8 cellular contexts compared by ENCODE assay signal in the genomic region with DNA sequence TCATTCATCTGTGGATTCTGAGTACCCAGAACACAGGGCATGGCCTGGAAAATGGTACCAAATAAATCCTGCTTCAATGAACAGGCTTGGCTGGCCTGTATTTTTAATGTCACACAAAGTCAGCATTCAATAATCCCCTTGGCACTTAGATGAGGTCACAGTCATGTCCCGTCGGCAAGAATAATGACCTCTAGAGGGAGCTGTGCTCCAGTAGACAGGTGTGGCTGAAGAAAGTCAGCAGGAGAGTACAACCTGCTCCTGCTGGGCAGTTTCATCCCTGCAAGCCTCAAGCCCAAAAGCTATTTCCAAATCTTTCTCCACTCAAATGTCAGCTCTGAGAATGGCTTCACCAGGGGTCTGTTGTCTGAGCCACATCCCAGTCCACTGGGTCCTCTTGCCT.
A peak's percentile ranks its signal among the peaks of the same experiment; 100 is the strongest.
DNase-seq lines count a peak whose midpoint lies in the region; ATAC-seq and TF ChIP-seq lines count a peak whose summit lies in the region.
"Had no signal": no experiment of that assay in that cellular context is flagged by ENCODE, and none has a peak within 500 bp of the region (broad histone marks: within the 10 kb centered on the region; RNA-seq: fewer than 3 reads in every experiment).

No MANE protein-coding gene starts in this region.

- no peaks in the 10 kb centered on the region for H3K4me1 ChIP-seq in MM.1S (ENCODE audit: low read length)
- no peaks in the 10 kb centered on the region for H3K4me1 ChIP-seq in stomach

- H3K27me3 ChIP-seq in MM.1S (replicated peaks; ENCODE audit: insufficient read depth, low read length) (no peaks in the 10 kb centered on the region), stomach (no peaks in the 10 kb centered on the region)

- no peak for TF ChIP-seq EP300 in stomach (IDR thresholded peaks at IDR 0.05)

- no peaks in the 10 kb centered on the region for H3K79me2 ChIP-seq in MM.1S (ENCODE audit: low read length)

- no peaks in the 10 kb centered on the region for H3K36me3 ChIP-seq in MM.1S (replicated peaks; ENCODE audit: insufficient read depth, low read length)
- H3K36me3 ChIP-seq in stomach: no peaks in the 10 kb centered on the region

- H3K9me3 Mint-ChIP-seq in activated T-cell treated with anti-CD3 and anti-CD28 coated beads, Interleukin-2, amount 50 U/mL, for 24 hours: no peaks in the 10 kb centered on the region
- H3K9me3 Mint-ChIP-seq: memory B cell had no signal

- no peaks in the 10 kb centered on the region for H3K4me1 Mint-ChIP-seq in activated T-cell treated with anti-CD3 and anti-CD28 coated beads, Interleukin-2, amount 50 U/mL, for 24 hours (ENCODE audit: low read depth)
- H3K4me1 Mint-ChIP-seq: memory B cell had no signal

- H4K20me1 ChIP-seq in MM.1S (ENCODE audit: insufficient read depth, low read length): no peaks in the 10 kb centered on the region

- no peak overlapping the region for H3K9ac ChIP-seq in MM.1S (ENCODE audit: low read length)

- H3K4me3 Mint-ChIP-seq in activated T-cell treated with anti-CD3 and anti-CD28 coated beads, Interleukin-2, amount 50 U/mL, for 24 hours: no peak overlapping the region
- H3K4me3 Mint-ChIP-seq: memory B cell had no signal

- TF ChIP-seq CTCF in GM12875 (IDR thresholded peaks at IDR 0.05; ENCODE audit: borderline replicate concordance, insufficient read depth, low read depth, low read length): peak; percentile 53; the same call in 1 of the 2 replicates
- peak; percentile 64 for TF ChIP-seq CTCF in MM.1S (IDR thresholded peaks at IDR 0.05; ENCODE audit: low read length)
- peak; percentile 60 for TF ChIP-seq CTCF in epithelial cell of esophagus (IDR thresholded peaks at IDR 0.05; ENCODE audit: insufficient read depth, low read depth, low read length, missing control alignments)
- peak in 4 of 7 experiments; percentile 24 to 62 (median 57) for TF ChIP-seq CTCF in stomach (IDR thresholded peaks at IDR 0.05)

- TF ChIP-seq POLR2A in stomach (IDR thresholded peaks at IDR 0.05): no peak

- ATAC-seq in GM21526 (IDR thresholded peaks at IDR 0.05; ENCODE audit: low FRiP score, unreplicated experiment) (peak; percentile 93), GM19328 (IDR thresholded peaks at IDR 0.05; ENCODE audit: unreplicated experiment) (no peak)

- H3K9me3 ChIP-seq in MM.1S (replicated peaks; ENCODE audit: insufficient read depth, low read length) (no peaks in the 10 kb centered on the region), stomach (no peaks in the 10 kb centered on the region)

- H3K4me3 ChIP-seq in GM12875 (ENCODE audit: low read depth, low read length): no peak overlapping the region
- no peak overlapping the region for H3K4me3 ChIP-seq in MM.1S (ENCODE audit: low read length)
- H3K4me3 ChIP-seq in epithelial cell of esophagus (ENCODE audit: low read length): no peak overlapping the region
- no peak overlapping the region for H3K4me3 ChIP-seq in stomach

- no peaks in the 10 kb centered on the region for H3K9me2 ChIP-seq in MM.1S (replicated peaks; ENCODE audit: insufficient read depth, low read length)

- H3K4me2 ChIP-seq in MM.1S (ENCODE audit: low read depth, low read length): no peak overlapping the region

- intact Hi-C loops in stomach (cut with DNase I; ENCODE audit: low total_unique reads): no loop called here

- no peak overlapping the region for H3K27ac ChIP-seq in MM.1S (ENCODE audit: low read length)
- no peak overlapping the region for H3K27ac ChIP-seq in stomach

- H3K27ac Mint-ChIP-seq in activated T-cell treated with anti-CD3 and anti-CD28 coated beads, Interleukin-2, amount 50 U/mL, for 24 hours: no peak overlapping the region
- H3K27ac Mint-ChIP-seq: memory B cell had no signal

- H3K27me3 Mint-ChIP-seq in activated T-cell treated with anti-CD3 and anti-CD28 coated beads, Interleukin-2, amount 50 U/mL, for 24 hours: peaks cover 33% of the 10 kb centered on the region

- WGBS in stomach, 5 donors: 0 to 18% (median 10%) methylated on average over 2 of the region's 2 CpGs

- no peaks in the 10 kb centered on the region for H3F3A ChIP-seq in MM.1S (ENCODE audit: insufficient read depth, low read length)

- no peak overlapping the region for H2AFZ ChIP-seq in MM.1S (ENCODE audit: low read length)

- no peaks in the 10 kb centered on the region for H3K36me3 Mint-ChIP-seq in activated T-cell treated with anti-CD3 and anti-CD28 coated beads, Interleukin-2, amount 50 U/mL, for 24 hours (ENCODE audit: low read depth)
- H3K36me3 Mint-ChIP-seq: memory B cell had no signal

- DNase-seq in MM.1S: peak; percentile 49
- DNase-seq in epithelial cell of esophagus (ENCODE audit: low read depth): peak; percentile 63
- peak; percentile 57 for DNase-seq in stomach
- no peak for DNase-seq in activated T-cell treated with anti-CD3 and anti-CD28 coated beads, Interleukin-2, amount 50 U/mL, for 24 hours
